1 cellular context compared by ENCODE assay signal in the genomic region with DNA sequence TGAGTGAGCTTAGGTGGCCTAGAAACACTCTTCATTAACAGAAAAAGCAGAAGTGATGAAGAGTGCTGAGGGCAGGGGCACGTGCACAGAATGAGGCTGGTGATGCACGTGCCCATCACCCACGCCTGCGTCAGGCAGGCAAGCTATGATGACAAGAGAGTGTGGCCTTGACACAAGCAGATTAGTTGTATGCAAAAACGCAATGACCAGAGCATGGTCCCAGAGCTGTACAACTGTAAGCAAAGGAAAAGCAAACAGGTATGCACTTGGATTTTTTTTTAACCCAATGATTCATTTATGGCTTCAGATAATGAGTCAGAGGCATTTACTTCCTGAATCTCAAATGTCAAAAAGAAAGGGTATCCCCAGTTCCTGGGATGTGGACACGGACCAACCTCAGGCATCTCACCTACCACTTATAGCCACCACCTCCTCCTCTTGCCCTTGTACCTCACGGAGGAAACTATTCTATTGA.
TF ChIP-seq lines count a peak whose summit lies in the region.

No MANE protein-coding gene starts in this region.

TF ChIP-seq in GM12878, 131 proteins besides CTCF, POLR2A, EP300 and RAD21 (continued from another document):
- TF ChIP-seq, protein P1, sequence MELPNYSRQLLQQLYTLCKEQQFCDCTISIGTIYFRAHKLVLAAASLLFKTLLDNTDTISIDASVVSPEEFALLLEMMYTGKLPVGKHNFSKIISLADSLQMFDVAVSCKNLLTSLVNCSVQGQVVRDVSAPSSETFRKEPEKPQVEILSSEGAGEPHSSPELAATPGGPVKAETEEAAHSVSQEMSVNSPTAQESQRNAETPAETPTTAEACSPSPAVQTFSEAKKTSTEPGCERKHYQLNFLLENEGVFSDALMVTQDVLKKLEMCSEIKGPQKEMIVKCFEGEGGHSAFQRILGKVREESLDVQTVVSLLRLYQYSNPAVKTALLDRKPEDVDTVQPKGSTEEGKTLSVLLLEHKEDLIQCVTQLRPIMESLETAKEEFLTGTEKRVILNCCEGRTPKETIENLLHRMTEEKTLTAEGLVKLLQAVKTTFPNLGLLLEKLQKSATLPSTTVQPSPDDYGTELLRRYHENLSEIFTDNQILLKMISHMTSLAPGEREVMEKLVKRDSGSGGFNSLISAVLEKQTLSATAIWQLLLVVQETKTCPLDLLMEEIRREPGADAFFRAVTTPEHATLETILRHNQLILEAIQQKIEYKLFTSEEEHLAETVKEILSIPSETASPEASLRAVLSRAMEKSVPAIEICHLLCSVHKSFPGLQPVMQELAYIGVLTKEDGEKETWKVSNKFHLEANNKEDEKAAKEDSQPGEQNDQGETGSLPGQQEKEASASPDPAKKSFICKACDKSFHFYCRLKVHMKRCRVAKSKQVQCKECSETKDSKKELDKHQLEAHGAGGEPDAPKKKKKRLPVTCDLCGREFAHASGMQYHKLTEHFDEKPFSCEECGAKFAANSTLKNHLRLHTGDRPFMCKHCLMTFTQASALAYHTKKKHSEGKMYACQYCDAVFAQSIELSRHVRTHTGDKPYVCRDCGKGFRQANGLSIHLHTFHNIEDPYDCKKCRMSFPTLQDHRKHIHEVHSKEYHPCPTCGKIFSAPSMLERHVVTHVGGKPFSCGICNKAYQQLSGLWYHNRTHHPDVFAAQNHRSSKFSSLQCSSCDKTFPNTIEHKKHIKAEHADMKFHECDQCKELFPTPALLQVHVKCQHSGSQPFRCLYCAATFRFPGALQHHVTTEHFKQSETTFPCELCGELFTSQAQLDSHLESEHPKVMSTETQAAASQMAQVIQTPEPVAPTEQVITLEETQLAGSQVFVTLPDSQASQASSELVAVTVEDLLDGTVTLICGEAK (IDR thresholded peaks at IDR 0.05; ENCODE audit: borderline replicate concordance) = no peak
- TF ChIP-seq NFYA (IDR thresholded peaks at IDR 0.05; ENCODE audit: borderline replicate concordance, low read depth, low read length) = no peak
- peak; percentile 78; the same call in 1 of the 2 replicates for TF ChIP-seq PAX5 (IDR thresholded peaks at IDR 0.05; ENCODE audit: borderline replicate concordance, low read depth, low read length)
- TF ChIP-seq BMI1 (IDR thresholded peaks at IDR 0.05; ENCODE audit: borderline replicate concordance) = no peak
- TF ChIP-seq, protein P2, sequence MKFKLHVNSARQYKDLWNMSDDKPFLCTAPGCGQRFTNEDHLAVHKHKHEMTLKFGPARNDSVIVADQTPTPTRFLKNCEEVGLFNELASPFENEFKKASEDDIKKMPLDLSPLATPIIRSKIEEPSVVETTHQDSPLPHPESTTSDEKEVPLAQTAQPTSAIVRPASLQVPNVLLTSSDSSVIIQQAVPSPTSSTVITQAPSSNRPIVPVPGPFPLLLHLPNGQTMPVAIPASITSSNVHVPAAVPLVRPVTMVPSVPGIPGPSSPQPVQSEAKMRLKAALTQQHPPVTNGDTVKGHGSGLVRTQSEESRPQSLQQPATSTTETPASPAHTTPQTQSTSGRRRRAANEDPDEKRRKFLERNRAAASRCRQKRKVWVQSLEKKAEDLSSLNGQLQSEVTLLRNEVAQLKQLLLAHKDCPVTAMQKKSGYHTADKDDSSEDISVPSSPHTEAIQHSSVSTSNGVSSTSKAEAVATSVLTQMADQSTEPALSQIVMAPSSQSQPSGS (IDR thresholded peaks at IDR 0.05; ENCODE audit: low read length) = peak; percentile 82
- TF ChIP-seq RUNX3 (IDR thresholded peaks at IDR 0.05; ENCODE audit: low read length) = peak; percentile 79
- TF ChIP-seq ETV6 (conservative IDR thresholded peaks at IDR 0.05 in 1 of 2, IDR thresholded peaks at IDR 0.05 in 1 of 2; ENCODE audit: borderline replicate concordance in 1 of 2, low read depth in 1 of 2) = peak in 1 of 2 experiments; percentile 84; a peak in 2 of 4 replicates
- peak; percentile 30 for TF ChIP-seq RELA (IDR thresholded peaks at IDR 0.05; ENCODE audit: borderline replicate concordance, partially characterized antibody)
- TF ChIP-seq, protein P3, sequence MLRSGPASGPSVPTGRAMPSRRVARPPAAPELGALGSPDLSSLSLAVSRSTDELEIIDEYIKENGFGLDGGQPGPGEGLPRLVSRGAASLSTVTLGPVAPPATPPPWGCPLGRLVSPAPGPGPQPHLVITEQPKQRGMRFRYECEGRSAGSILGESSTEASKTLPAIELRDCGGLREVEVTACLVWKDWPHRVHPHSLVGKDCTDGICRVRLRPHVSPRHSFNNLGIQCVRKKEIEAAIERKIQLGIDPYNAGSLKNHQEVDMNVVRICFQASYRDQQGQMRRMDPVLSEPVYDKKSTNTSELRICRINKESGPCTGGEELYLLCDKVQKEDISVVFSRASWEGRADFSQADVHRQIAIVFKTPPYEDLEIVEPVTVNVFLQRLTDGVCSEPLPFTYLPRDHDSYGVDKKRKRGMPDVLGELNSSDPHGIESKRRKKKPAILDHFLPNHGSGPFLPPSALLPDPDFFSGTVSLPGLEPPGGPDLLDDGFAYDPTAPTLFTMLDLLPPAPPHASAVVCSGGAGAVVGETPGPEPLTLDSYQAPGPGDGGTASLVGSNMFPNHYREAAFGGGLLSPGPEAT (IDR thresholded peaks at IDR 0.05; ENCODE audit: low read depth) = peak; percentile 72; the same call in 1 of the 2 replicates
- TF ChIP-seq, protein P4, sequence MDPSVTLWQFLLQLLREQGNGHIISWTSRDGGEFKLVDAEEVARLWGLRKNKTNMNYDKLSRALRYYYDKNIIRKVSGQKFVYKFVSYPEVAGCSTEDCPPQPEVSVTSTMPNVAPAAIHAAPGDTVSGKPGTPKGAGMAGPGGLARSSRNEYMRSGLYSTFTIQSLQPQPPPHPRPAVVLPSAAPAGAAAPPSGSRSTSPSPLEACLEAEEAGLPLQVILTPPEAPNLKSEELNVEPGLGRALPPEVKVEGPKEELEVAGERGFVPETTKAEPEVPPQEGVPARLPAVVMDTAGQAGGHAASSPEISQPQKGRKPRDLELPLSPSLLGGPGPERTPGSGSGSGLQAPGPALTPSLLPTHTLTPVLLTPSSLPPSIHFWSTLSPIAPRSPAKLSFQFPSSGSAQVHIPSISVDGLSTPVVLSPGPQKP (IDR thresholded peaks at IDR 0.05; ENCODE audit: low read depth, low read length) = no peak
- peak; percentile 90 for TF ChIP-seq NBN (IDR thresholded peaks at IDR 0.05)
- peak; percentile 94 for TF ChIP-seq CREM (IDR thresholded peaks at IDR 0.05; ENCODE audit: low read depth)
- TF ChIP-seq CBX3 (IDR thresholded peaks at IDR 0.05; ENCODE audit: borderline replicate concordance, low read depth) = no peak
- TF ChIP-seq, protein P5, sequence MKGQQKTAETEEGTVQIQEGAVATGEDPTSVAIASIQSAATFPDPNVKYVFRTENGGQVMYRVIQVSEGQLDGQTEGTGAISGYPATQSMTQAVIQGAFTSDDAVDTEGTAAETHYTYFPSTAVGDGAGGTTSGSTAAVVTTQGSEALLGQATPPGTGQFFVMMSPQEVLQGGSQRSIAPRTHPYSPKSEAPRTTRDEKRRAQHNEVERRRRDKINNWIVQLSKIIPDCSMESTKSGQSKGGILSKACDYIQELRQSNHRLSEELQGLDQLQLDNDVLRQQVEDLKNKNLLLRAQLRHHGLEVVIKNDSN (IDR thresholded peaks at IDR 0.05; ENCODE audit: borderline replicate concordance, extremely low read length, insufficient read depth, low read depth, low read length) = peak; percentile 32
- peak; percentile 45; the same call in 1 of the 2 replicates for TF ChIP-seq NR2F1 (conservative IDR thresholded peaks at IDR 0.05)
- 0 out of 2 replicates have a peak, but pooled peaks have one; percentile 59 for TF ChIP-seq ZNF207 (IDR thresholded peaks at IDR 0.05; ENCODE audit: borderline replicate concordance)
- TF ChIP-seq, protein P6, sequence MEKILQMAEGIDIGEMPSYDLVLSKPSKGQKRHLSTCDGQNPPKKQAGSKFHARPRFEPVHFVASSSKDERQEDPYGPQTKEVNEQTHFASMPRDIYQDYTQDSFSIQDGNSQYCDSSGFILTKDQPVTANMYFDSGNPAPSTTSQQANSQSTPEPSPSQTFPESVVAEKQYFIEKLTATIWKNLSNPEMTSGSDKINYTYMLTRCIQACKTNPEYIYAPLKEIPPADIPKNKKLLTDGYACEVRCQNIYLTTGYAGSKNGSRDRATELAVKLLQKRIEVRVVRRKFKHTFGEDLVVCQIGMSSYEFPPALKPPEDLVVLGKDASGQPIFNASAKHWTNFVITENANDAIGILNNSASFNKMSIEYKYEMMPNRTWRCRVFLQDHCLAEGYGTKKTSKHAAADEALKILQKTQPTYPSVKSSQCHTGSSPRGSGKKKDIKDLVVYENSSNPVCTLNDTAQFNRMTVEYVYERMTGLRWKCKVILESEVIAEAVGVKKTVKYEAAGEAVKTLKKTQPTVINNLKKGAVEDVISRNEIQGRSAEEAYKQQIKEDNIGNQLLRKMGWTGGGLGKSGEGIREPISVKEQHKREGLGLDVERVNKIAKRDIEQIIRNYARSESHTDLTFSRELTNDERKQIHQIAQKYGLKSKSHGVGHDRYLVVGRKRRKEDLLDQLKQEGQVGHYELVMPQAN (conservative IDR thresholded peaks at IDR 0.05) = no peak
- TF ChIP-seq BHLHE40 (IDR thresholded peaks at IDR 0.05; ENCODE audit: borderline replicate concordance in 1 of 2, low read depth in 2 of 2, low read length in 1 of 2) = peak; percentile 100
- peak; percentile 98 for TF ChIP-seq JUNB (IDR thresholded peaks at IDR 0.05)
- TF ChIP-seq, protein P7, sequence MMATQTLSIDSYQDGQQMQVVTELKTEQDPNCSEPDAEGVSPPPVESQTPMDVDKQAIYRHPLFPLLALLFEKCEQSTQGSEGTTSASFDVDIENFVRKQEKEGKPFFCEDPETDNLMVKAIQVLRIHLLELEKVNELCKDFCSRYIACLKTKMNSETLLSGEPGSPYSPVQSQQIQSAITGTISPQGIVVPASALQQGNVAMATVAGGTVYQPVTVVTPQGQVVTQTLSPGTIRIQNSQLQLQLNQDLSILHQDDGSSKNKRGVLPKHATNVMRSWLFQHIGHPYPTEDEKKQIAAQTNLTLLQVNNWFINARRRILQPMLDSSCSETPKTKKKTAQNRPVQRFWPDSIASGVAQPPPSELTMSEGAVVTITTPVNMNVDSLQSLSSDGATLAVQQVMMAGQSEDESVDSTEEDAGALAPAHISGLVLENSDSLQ (IDR thresholded peaks at IDR 0.05) = 0 out of 2 replicates have a peak, but pooled peaks have one; percentile 22
- no peak for TF ChIP-seq SMAD5 (IDR thresholded peaks at IDR 0.05; ENCODE audit: low read depth)
- TF ChIP-seq FOXK2 (IDR thresholded peaks at IDR 0.05) = no peak
- TF ChIP-seq CHD2 (IDR thresholded peaks at IDR 0.05; ENCODE audit: borderline replicate concordance, low read depth, low read length) = peak; percentile 64; the same call in 1 of the 2 replicates
- TF ChIP-seq, protein P8, sequence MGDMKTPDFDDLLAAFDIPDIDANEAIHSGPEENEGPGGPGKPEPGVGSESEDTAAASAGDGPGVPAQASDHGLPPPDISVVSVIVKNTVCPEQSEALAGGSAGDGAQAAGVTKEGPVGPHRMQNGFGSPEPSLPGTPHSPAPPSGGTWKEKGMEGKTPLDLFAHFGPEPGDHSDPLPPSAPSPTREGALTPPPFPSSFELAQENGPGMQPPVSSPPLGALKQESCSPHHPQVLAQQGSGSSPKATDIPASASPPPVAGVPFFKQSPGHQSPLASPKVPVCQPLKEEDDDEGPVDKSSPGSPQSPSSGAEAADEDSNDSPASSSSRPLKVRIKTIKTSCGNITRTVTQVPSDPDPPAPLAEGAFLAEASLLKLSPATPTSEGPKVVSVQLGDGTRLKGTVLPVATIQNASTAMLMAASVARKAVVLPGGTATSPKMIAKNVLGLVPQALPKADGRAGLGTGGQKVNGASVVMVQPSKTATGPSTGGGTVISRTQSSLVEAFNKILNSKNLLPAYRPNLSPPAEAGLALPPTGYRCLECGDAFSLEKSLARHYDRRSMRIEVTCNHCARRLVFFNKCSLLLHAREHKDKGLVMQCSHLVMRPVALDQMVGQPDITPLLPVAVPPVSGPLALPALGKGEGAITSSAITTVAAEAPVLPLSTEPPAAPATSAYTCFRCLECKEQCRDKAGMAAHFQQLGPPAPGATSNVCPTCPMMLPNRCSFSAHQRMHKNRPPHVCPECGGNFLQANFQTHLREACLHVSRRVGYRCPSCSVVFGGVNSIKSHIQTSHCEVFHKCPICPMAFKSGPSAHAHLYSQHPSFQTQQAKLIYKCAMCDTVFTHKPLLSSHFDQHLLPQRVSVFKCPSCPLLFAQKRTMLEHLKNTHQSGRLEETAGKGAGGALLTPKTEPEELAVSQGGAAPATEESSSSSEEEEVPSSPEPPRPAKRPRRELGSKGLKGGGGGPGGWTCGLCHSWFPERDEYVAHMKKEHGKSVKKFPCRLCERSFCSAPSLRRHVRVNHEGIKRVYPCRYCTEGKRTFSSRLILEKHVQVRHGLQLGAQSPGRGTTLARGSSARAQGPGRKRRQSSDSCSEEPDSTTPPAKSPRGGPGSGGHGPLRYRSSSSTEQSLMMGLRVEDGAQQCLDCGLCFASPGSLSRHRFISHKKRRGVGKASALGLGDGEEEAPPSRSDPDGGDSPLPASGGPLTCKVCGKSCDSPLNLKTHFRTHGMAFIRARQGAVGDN (IDR thresholded peaks at IDR 0.05) = peak; percentile 61
- TF ChIP-seq, protein P9, sequence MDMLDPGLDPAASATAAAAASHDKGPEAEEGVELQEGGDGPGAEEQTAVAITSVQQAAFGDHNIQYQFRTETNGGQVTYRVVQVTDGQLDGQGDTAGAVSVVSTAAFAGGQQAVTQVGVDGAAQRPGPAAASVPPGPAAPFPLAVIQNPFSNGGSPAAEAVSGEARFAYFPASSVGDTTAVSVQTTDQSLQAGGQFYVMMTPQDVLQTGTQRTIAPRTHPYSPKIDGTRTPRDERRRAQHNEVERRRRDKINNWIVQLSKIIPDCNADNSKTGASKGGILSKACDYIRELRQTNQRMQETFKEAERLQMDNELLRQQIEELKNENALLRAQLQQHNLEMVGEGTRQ (IDR thresholded peaks at IDR 0.05; ENCODE audit: borderline replicate concordance, low read depth, low read length) = peak; percentile 55
- TF ChIP-seq ZNF384 (IDR thresholded peaks at IDR 0.05; ENCODE audit: borderline replicate concordance, low read depth, low read length) = peak; percentile 63
- TF ChIP-seq IRF4 (IDR thresholded peaks at IDR 0.05; ENCODE audit: low read depth, low read length) = peak; percentile 89
TF ChIP-seq in GM12878: peak in this region for 49.
